ENCODE assay signal across 8 cellular contexts in genomic region chr4:4859010-4859798, GRCh38. TPM values are rescaled to one million over a fixed set of nuclear protein-coding genes. Genes with fewer than 3 reads are reported as not detected.
DNase-seq lines count a peak whose midpoint lies in the region; ATAC-seq and TF ChIP-seq lines count a peak whose summit lies in the region.

Gene MSX1 (plus strand): TSS chr4:4859665. CDS start chr4:4859900, 235 bp downstream.

- no peak within 1 kb of the TSS for H2BK15ac ChIP-seq in IMR-90 (ENCODE audit: low read depth, low read length)

- H3K18ac ChIP-seq in IMR-90 (ENCODE audit: low read depth, low read length): no peak within 1 kb of the TSS

- DNase-seq in NCI-H1417 (lab: John Stamatoyannopoulos, UW): peak; percentile 86 to 92 (median 90)
- no peak for DNase-seq in NCI-H1417 treated with DMSO at 0.1 percent for 48 hours (lab: John Stamatoyannopoulos, UW)
- peak; percentile 75 for DNase-seq in IMR-90
- peak; percentile 85 for DNase-seq in colonic mucosa
- DNase-seq in kidney tubule cell (ENCODE audit: low spot score): peak; percentile 84
- DNase-seq in stimulated activated CD4-positive, alpha-beta T cell treated with anti-CD3 and anti-CD28 coated beads, Interleukin-12 subunit alpha, Interleukin-12 subunit beta, amount 100 ng/mL, for 24 hours (ENCODE audit: low read depth in 2 of 2): peak; percentile 11 to 54

- peak within 1 kb of the TSS; percentile 88 for H3K4me2 ChIP-seq in IMR-90 (ENCODE audit: low read depth, low read length)

- peak within 1 kb of the TSS; percentile 12 for H3K14ac ChIP-seq in IMR-90 (replicated peaks; ENCODE audit: low read depth, low read length)

- POLR2A ChIA-PET in IMR-90 (lab: Charles Lee; ENCODE audit: unreplicated experiment): no interaction called here

- H3K9ac ChIP-seq in IMR-90 (ENCODE audit: low read depth, low read length): peak within 1 kb of the TSS; percentile 43
- peak within 1 kb of the TSS in 1 of 2 donors; percentile 43 for H3K9ac ChIP-seq in colonic mucosa (ENCODE audit: low read depth in 2 of 2, low read length in 2 of 2)

- peak; percentile 94 for TF ChIP-seq POLR2A in IMR-90 (IDR thresholded peaks at IDR 0.05; ENCODE audit: low read depth, low read length)

- H2AK5ac ChIP-seq in IMR-90 (ENCODE audit: low read depth, low read length): 0 out of 2 replicates have a peak within 1 kb of the TSS, but pooled peaks have one; percentile 13

- H3K9me1 ChIP-seq in IMR-90 (ENCODE audit: insufficient read depth, low read length): no peaks in the 10 kb centered on the region

- H4K20me1 ChIP-seq in IMR-90 (ENCODE audit: insufficient read depth, low read length): no peaks in the 10 kb centered on the region

- H2BK20ac ChIP-seq in IMR-90 (ENCODE audit: low read depth, low read length): no peak within 1 kb of the TSS

- H3K27ac ChIP-seq in IMR-90 (ENCODE audit: insufficient read depth, low read length) (no peak within 1 kb of the TSS; the same call in 1 of the 2 replicates), colonic mucosa (no peak within 1 kb of the TSS)

- intact Hi-C loops in IMR-90 (cut with micrococcal nuclease) (loop anchor here (2.0 kb wide), 1 partner anchor 316 kb away; the partner anchor contains the start of gene STX18), colonic mucosa (cut with DNase I) (no loop called here)

- WGBS in IMR-90 (ENCODE audit: extremely low coverage in 2 of 2, insufficient read length in 1 of 2), 2 experiments: 3% methylated on average over 13 of the region's 49 CpGs; no CpG with 5 or more reads in 1 of the 2 experiments

- no peak within 1 kb of the TSS for H4K5ac ChIP-seq in IMR-90 (ENCODE audit: low read depth, low read length)

- peak within 1 kb of the TSS; percentile 26; the same call in 1 of the 2 replicates for H3K23ac ChIP-seq in IMR-90 (ENCODE audit: low read depth, low read length)

- no TSS peak for BruUV-seq in IMR-90 (replicated peaks; lab: Mats Ljungman, UMichigan)

- in situ Hi-C loops in IMR-90 (cut with MboI; ENCODE audit: low sequenced_read_pairs): no loop called here

- H3K27me3 ChIP-seq in IMR-90 (ENCODE audit: control insufficient read depth, insufficient read depth, low read length) (peaks cover 37% of the 10 kb centered on the region), colonic mucosa (peaks cover 94% of the 10 kb centered on the region)

- CTCF ChIA-PET in IMR-90 (lab: Yijun Ruan, JAX): no interaction called here

- no peak within 1 kb of the TSS for H3K4ac ChIP-seq in IMR-90 (ENCODE audit: low read depth, low read length)

- H3K36me3 ChIP-seq in IMR-90 (ENCODE audit: control insufficient read depth, insufficient read depth, low read length) (no peaks in the 10 kb centered on the region), colonic mucosa (no peaks in the 10 kb centered on the region)

- H2AK9ac ChIP-seq in IMR-90 (replicated peaks; ENCODE audit: low read depth, low read length, poor library complexity): peak within 1 kb of the TSS; percentile 31

- peak within 1 kb of the TSS; percentile 94 for H2AFZ ChIP-seq in IMR-90 (replicated peaks; ENCODE audit: low read length, poor library complexity)

- H2BK5ac ChIP-seq in IMR-90 (ENCODE audit: low read depth, low read length, poor library complexity, severe bottlenecking): no peak within 1 kb of the TSS

- no peak for TF ChIP-seq CTCF in IMR-90 (conservative IDR thresholded peaks at IDR 0.05; ENCODE audit: low read depth, low read length)
- no peak for TF ChIP-seq CTCF in colonic mucosa (IDR thresholded peaks at IDR 0.05)

- dilution Hi-C loops in IMR-90 (cut with HindIII; ENCODE audit: low sequenced_read_pairs, unreplicated experiment): no loop called here

- H3K79me1 ChIP-seq in IMR-90 (ENCODE audit: low read depth in 1 of 2, low read length in 2 of 2): peaks cover 3 to 11% of the 10 kb centered on the region in 2 experiments; a peak in 1 of 4 replicates

- H4K91ac ChIP-seq in IMR-90 (ENCODE audit: insufficient read depth, low read depth, low read length): no peak within 1 kb of the TSS

- H3K4me3 ChIP-seq in IMR-90 (ENCODE audit: insufficient read depth, low read depth, low read length) (peak within 1 kb of the TSS; percentile 66), colonic mucosa (peak within 1 kb of the TSS; percentile 47)

- no peak for TF ChIP-seq RAD21 in IMR-90 (IDR thresholded peaks at IDR 0.05; ENCODE audit: low read length)

- H4K8ac ChIP-seq in IMR-90 (ENCODE audit: low read depth in 2 of 2, low read length in 2 of 2): peak within 1 kb of the TSS in 1 of 2 experiments; percentile 24; a peak in 1 of 4 replicates

- H3K9me3 ChIP-seq in IMR-90 (ENCODE audit: control insufficient read depth, insufficient read depth, low read length) (no peaks in the 10 kb centered on the region), colonic mucosa (no peaks in the 10 kb centered on the region)

- H2BK120ac ChIP-seq in IMR-90 (ENCODE audit: low read depth, low read length): no peak within 1 kb of the TSS

- H3K56ac ChIP-seq in IMR-90 (ENCODE audit: extremely low read depth, insufficient read depth, low read length): peak within 1 kb of the TSS; percentile 35; the same call in 1 of the 2 replicates

- H3K4me1 ChIP-seq in IMR-90 (ENCODE audit: control insufficient read depth, insufficient read depth, low read length) (no peaks in the 10 kb centered on the region; the same call in 1 of the 2 replicates), colonic mucosa (peaks cover 7% of the 10 kb centered on the region)

- ATAC-seq in GM21717 (IDR thresholded peaks at IDR 0.05; ENCODE audit: unreplicated experiment) (peak; percentile 89), IMR-90 (ENCODE audit: low read depth) (peak; percentile 95), SK-N-SH treated with all-trans-retinoic acid at 6 μM for 48 hours (peak; percentile 82)

TF ChIP-seq in IMR-90, 13 proteins besides CTCF, POLR2A, EP300 and RAD21:
- TF ChIP-seq BHLHE40 (IDR thresholded peaks at IDR 0.05; ENCODE audit: low read depth, low read length) (peak; percentile 21; the same call in 1 of the 2 replicates), MAZ (IDR thresholded peaks at IDR 0.05; ENCODE audit: borderline replicate concordance, low read depth, low read length) (peak; percentile 55; the same call in 1 of the 2 replicates), CHD1 (IDR thresholded peaks at IDR 0.05; ENCODE audit: low read depth, low read length) (no peak), MAFK (IDR thresholded peaks at IDR 0.05; ENCODE audit: low read depth, low read length) (no peak)
TF ChIP-seq in IMR-90: peak in this region for 2.

TF ChIP-seq in SK-N-SH treated with all-trans-retinoic acid at 6 μM for 48 hours, 23 proteins besides CTCF, POLR2A, EP300 and RAD21:
- TF ChIP-seq TCF4 (CRISPR knock-in tag; IDR thresholded peaks at IDR 0.05; ENCODE audit: borderline replicate concordance) (no peak), CSDC2 (CRISPR knock-in tag; IDR thresholded peaks at IDR 0.05) (no peak), OSR1 (CRISPR knock-in tag; IDR thresholded peaks at IDR 0.05) (no peak), TOX (CRISPR knock-in tag; IDR thresholded peaks at IDR 0.05; ENCODE audit: borderline replicate concordance) (no peak), ZNF70 (CRISPR knock-in tag; IDR thresholded peaks at IDR 0.05) (no peak), ESRRG (CRISPR knock-in tag; IDR thresholded peaks at IDR 0.05) (no peak), TSHZ2 (CRISPR knock-in tag; IDR thresholded peaks at IDR 0.05) (no peak), PPARA (CRISPR knock-in tag; IDR thresholded peaks at IDR 0.05; ENCODE audit: borderline replicate concordance) (no peak), GLIS3 (CRISPR knock-in tag; IDR thresholded peaks at IDR 0.05) (no peak)

RNA-seq across cellular contexts. Expression of gene MSX1, which starts in this region (rescaled TPM):
- total RNA-seq in IMR-90 (2012; rRNA removed) (1.1 TPM in 2 replicates), colonic mucosa (under 1 TPM; 0.25 to 0.53 TPM)
- polyA plus RNA-seq in IMR-90 (2012; rRNA removed): 3.9 and 6.0 TPM in 2 replicates
- 4.7 and 6.7 TPM in 2 replicates for polyA plus RNA-seq in IMR-90 (2012; cell fraction: cytosol; rRNA removed)
- polyA plus RNA-seq in IMR-90 (2012; cell fraction: nucleus; rRNA removed; ENCODE audit: low replicate concordance): 2.9 and 5.9 TPM in 2 replicates

Comparison
In these comparisons a context has a peak if more than half of its experiments do, and no peak if none do; other contexts are left out.
1. Peak in DNase-seq and H3K4me3 ChIP-seq in colonic mucosa; RNA of the gene not detected or under 1 TPM.